ENCODE assay signal across 1 cellular context in the genomic region with DNA sequence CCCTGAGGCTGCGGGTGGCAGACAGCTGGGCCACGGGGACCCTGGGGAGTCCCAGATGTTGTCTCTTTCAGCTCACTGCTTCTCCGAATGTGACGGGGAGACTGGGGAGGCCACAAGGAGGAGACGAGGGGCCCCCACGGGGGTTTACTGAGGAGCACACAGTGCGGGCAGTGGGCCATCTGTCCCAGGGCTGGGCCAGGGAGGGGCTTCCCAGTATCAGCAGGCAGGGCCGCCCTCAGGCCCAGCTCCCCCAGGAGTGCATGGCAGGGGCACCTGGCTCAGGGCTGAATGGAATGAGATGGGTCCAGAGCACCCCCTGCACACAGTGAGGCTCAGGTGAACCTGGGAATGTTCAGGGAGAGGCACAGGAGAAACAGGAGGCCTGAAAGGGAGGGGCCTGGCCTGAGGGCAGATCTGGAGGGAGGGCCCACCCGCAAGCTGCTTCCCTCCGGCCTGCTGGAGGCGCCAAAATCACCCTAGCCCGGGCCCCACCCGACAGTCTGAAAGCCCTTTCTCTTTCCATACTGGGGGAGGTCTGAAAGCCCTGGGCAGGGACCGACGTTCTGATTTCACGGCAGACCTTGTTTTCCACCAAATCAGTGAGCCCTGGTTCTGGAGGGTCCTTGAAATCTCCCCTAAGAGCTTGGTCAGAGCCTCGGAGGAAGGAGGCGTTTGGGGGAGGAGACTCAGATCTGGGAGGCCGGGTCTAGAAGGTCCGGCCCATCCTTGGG.
TF ChIP-seq lines count a peak whose summit lies in the region.

No MANE protein-coding gene starts in this region.

TF ChIP-seq in Ishikawa, 13 proteins besides CTCF, POLR2A, EP300 and RAD21 (continued from another document):
- no peak for TF ChIP-seq FOXM1 (IDR thresholded peaks at IDR 0.05; ENCODE audit: borderline replicate concordance, low read depth)
- 0 out of 2 replicates have a peak, but pooled peaks have one; percentile 16 for TF ChIP-seq TCF12 (IDR thresholded peaks at IDR 0.05; ENCODE audit: low read depth)
